ENCODE assay signal across 9 cellular contexts in genomic region chr15:41512512-41513281, GRCh38. TPM values are rescaled to one million over a fixed set of nuclear protein-coding genes. Genes with fewer than 3 reads are reported as not detected.
A peak's percentile ranks its signal among the peaks of the same experiment; 100 is the strongest.
DNase-seq lines count a peak whose midpoint lies in the region; ATAC-seq, FAIRE-seq and TF ChIP-seq lines count a peak whose summit lies in the region.
"Had no signal": no experiment of that assay in that cellular context is flagged by ENCODE, and none has a peak within 500 bp of the region (broad histone marks: within the 10 kb centered on the region; RNA-seq: fewer than 3 reads in every experiment).

No MANE protein-coding gene starts in this region.

- peak overlapping the region; percentile 74 for H3K4me3 ChIP-seq in BE2C (ENCODE audit: low read depth, low read length)
- peak overlapping the region; percentile 60 for H3K4me3 ChIP-seq in HUES48 (ENCODE audit: low read depth, low read length)
- peak overlapping the region; percentile 46 to 73 for H3K4me3 ChIP-seq in stomach smooth muscle (ENCODE audit: low read length in 2 of 2)

- TF ChIP-seq POLR2A in H54 (IDR thresholded peaks at IDR 0.05; ENCODE audit: low read depth, low read length): no peak

- TF ChIP-seq CTCF in BE2C (IDR thresholded peaks at IDR 0.05; ENCODE audit: low read depth, low read length): no peak

- no peak overlapping the region for H3K9ac ChIP-seq in HUES48 (ENCODE audit: low read depth, low read length)
- H3K9ac ChIP-seq in stomach smooth muscle (ENCODE audit: low read length in 2 of 2): no peak overlapping the region

- no peaks in the 10 kb centered on the region for H3K4me1 ChIP-seq in BE2C
- peaks cover 7% of the 10 kb centered on the region; the same call in 1 of the 2 replicates for H3K4me1 ChIP-seq in HUES48 (ENCODE audit: control insufficient read depth, insufficient read depth, low read length)
- H3K4me1 ChIP-seq in stomach smooth muscle (ENCODE audit: control insufficient read depth, insufficient read depth, low read length): peaks cover 22% of the 10 kb centered on the region

- POLR2A ChIA-PET in activated naive CD8-positive, alpha-beta T cell treated with anti-CD3 and anti-CD28 coated beads, Interleukin-2, amount 10 ng/mL, durations not matched to agents 7 days and 5 days (lab: Charles Lee): interaction anchor here (1.1 kb wide), 1 partner anchor 32 kb away, joined by 5 read pairs; the partner anchor contains the start of gene RPAP1

- H3K36me3 ChIP-seq in BE2C (peaks cover 13% of the 10 kb centered on the region), HUES48 (ENCODE audit: control insufficient read depth, insufficient read depth, low read length) (peaks cover 13% of the 10 kb centered on the region), stomach smooth muscle (ENCODE audit: control insufficient read depth in 2 of 2, insufficient read depth in 2 of 2, low read length in 2 of 2) (peaks cover 0 to 5% of the 10 kb centered on the region in 2 donors)
- H3K36me3 ChIP-seq: adrenal gland had no signal

- H3K4me1 Mint-ChIP-seq in activated naive CD8-positive, alpha-beta T cell treated with anti-CD3 and anti-CD28 coated beads, Interleukin-2, amount 10 ng/mL, durations not matched to agents 7 days and 5 days: peaks cover 20% of the 10 kb centered on the region

- H3K36me3 Mint-ChIP-seq in activated naive CD8-positive, alpha-beta T cell treated with anti-CD3 and anti-CD28 coated beads, Interleukin-2, amount 10 ng/mL, durations not matched to agents 7 days and 5 days: peaks cover 9% of the 10 kb centered on the region

- no peak for FAIRE-seq in H54 (lab: Jason Lieb, UNC)

- ATAC-seq in activated naive CD8-positive, alpha-beta T cell treated with anti-CD3 and anti-CD28 coated beads, Interleukin-2, amount 10 ng/mL, durations not matched to agents 7 days and 5 days (ENCODE audit: low read depth): peak; percentile 32
- ATAC-seq in HG03442 (IDR thresholded peaks at IDR 0.05; ENCODE audit: unreplicated experiment): no peak

- H3K27me3 Mint-ChIP-seq in activated naive CD8-positive, alpha-beta T cell treated with anti-CD3 and anti-CD28 coated beads, Interleukin-2, amount 10 ng/mL, durations not matched to agents 7 days and 5 days: peaks cover 42% of the 10 kb centered on the region

- DNase-seq in BE2C (peak; percentile 65), left kidney (ENCODE audit: low read depth, low spot score) (peak; percentile 51), H54 (ENCODE audit: insufficient read length, low spot score) (no peak)
- DNase-seq in activated naive CD8-positive, alpha-beta T cell treated with anti-CD3 and anti-CD28 coated beads, Interleukin-2, amount 10 ng/mL, durations not matched to agents 7 days and 5 days: peak; percentile 57
- DNase-seq in effector CD4-positive, alpha-beta T cell: no peak

- no peaks in the 10 kb centered on the region for H3K27me3 ChIP-seq in BE2C
- H3K27me3 ChIP-seq in HUES48 (ENCODE audit: control insufficient read depth, insufficient read depth, low read length): peaks cover 66% of the 10 kb centered on the region
- H3K27me3 ChIP-seq in stomach smooth muscle (ENCODE audit: control insufficient read depth in 1 of 2, insufficient read depth in 2 of 2, low read length in 2 of 2): peaks cover 22 to 37% of the 10 kb centered on the region in 2 donors

- H3K4me3 Mint-ChIP-seq in activated naive CD8-positive, alpha-beta T cell treated with anti-CD3 and anti-CD28 coated beads, Interleukin-2, amount 10 ng/mL, durations not matched to agents 7 days and 5 days: peak overlapping the region; percentile 65

- no peak overlapping the region for H3K27ac ChIP-seq in HUES48 (ENCODE audit: low read depth, low read length)
- no peak overlapping the region for H3K27ac ChIP-seq in stomach smooth muscle (ENCODE audit: low read length)
- H3K27ac ChIP-seq: adrenal gland had no signal

- H3K9me3 Mint-ChIP-seq in activated naive CD8-positive, alpha-beta T cell treated with anti-CD3 and anti-CD28 coated beads, Interleukin-2, amount 10 ng/mL, durations not matched to agents 7 days and 5 days: no peaks in the 10 kb centered on the region

- H3K9me3 ChIP-seq in BE2C (no peaks in the 10 kb centered on the region), HUES48 (ENCODE audit: control insufficient read depth, insufficient read depth, low read length) (no peaks in the 10 kb centered on the region), stomach smooth muscle (ENCODE audit: control insufficient read depth in 2 of 2, low read length in 2 of 2) (no peaks in the 10 kb centered on the region)
- H3K9me3 ChIP-seq: adrenal gland had no signal

- H3K27ac Mint-ChIP-seq in activated naive CD8-positive, alpha-beta T cell treated with anti-CD3 and anti-CD28 coated beads, Interleukin-2, amount 10 ng/mL, durations not matched to agents 7 days and 5 days: no peak overlapping the region

RNA-seq across cellular contexts. Expression of gene LTK, which starts 0.9 kb away (rescaled TPM):
- 3.8 TPM for polyA plus RNA-seq in BE2C (2012; ENCODE audit: insufficient read depth, insufficient read length, low read depth)
- 1 to 10 TPM; 1.6 to 1.9 TPM for total RNA-seq in activated naive CD8-positive, alpha-beta T cell treated with anti-CD3 and anti-CD28 coated beads, Interleukin-2, amount 10 ng/mL, durations not matched to agents 7 days and 5 days

RNA-seq across cellular contexts. Expression of gene ITPKA, which starts 19.0 kb away (rescaled TPM):
- 0.63 TPM for polyA plus RNA-seq in BE2C (2012; ENCODE audit: insufficient read depth, insufficient read length, low read depth)
- total RNA-seq in activated naive CD8-positive, alpha-beta T cell treated with anti-CD3 and anti-CD28 coated beads, Interleukin-2, amount 10 ng/mL, durations not matched to agents 7 days and 5 days: under 1 TPM in 1 of 2 experiments, not detected in 1; 0.25 TPM

RNA-seq across cellular contexts. Expression of gene RPAP1, which starts 31.4 kb away (rescaled TPM):
- 71.8 TPM for polyA plus RNA-seq in BE2C (2012; ENCODE audit: insufficient read depth, insufficient read length, low read depth)
- total RNA-seq in activated naive CD8-positive, alpha-beta T cell treated with anti-CD3 and anti-CD28 coated beads, Interleukin-2, amount 10 ng/mL, durations not matched to agents 7 days and 5 days: 10 to 100 TPM; 40.2 to 42.4 TPM

RNA-seq across cellular contexts. Expression of gene TYRO3, which starts 46.3 kb away (rescaled TPM):
- 116 TPM for polyA plus RNA-seq in BE2C (2012; ENCODE audit: insufficient read depth, insufficient read length, low read depth)
- under 1 TPM; 0.22 to 0.28 TPM for total RNA-seq in activated naive CD8-positive, alpha-beta T cell treated with anti-CD3 and anti-CD28 coated beads, Interleukin-2, amount 10 ng/mL, durations not matched to agents 7 days and 5 days

Comparison
In these comparisons a context has a peak if more than half of its experiments do, and no peak if none do; other contexts are left out.
1. DNase-seq: peak in BE2C (single experiment), activated naive CD8-positive, alpha-beta T cell treated with anti-CD3 and anti-CD28 coated beads, Interleukin-2, amount 10 ng/mL, durations not matched to agents 7 days and 5 days (single experiment) and left kidney (single experiment); none in H54 (single experiment) and effector CD4-positive, alpha-beta T cell (single experiment).
2. Peak in every context shown above with its lines, with median percentiles within 50 percentile points of each other: H3K4me3 ChIP-seq.